In the genomic region with DNA sequence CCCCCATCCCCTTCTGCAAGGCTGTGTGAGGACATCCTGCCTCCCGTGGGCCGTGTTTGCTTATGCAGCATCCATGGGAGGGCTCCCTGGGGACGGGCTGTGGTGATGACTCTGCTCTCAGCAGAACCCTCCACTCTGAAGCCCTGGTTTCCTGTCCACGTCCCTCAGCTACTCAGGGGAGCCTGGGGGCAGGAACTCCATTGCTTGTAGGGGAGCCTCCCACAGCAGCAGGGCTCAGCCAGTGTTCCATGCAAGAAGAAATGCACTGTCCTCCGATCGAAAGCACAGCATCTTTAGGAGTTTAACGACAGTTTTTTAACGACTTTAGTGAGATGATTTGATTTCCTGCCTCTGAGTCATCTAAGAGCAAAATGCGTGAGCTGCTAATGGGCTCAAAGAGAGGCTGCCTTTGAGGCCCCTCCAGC, we compare ENCODE assay signal across 9 cellular contexts. TPM values are rescaled to one million over a fixed set of nuclear protein-coding genes. Genes with fewer than 3 reads are reported as not detected.
DNase-seq lines count a peak whose midpoint lies in the region; ATAC-seq and TF ChIP-seq lines count a peak whose summit lies in the region.
"Had no signal": no experiment of that assay in that cellular context is flagged by ENCODE, and none has a peak within 500 bp of the region (broad histone marks: within the 10 kb centered on the region; RNA-seq: fewer than 3 reads in every experiment).

No MANE protein-coding gene starts in this region.

- DNase-seq in MCF 10A (ENCODE audit: unreplicated experiment) (peak; percentile 18), breast epithelium (ENCODE audit: low spot score in 2 of 2) (no peak), retina (no peak), CD1c-positive myeloid dendritic cell (ENCODE audit: extremely low spot score) (no peak)
- peak; percentile 20 for DNase-seq in activated naive CD8-positive, alpha-beta T cell treated with anti-CD3 and anti-CD28 coated beads, Interleukin-2, amount 50 U/mL, for 24 hours
- DNase-seq in stimulated activated naive CD8-positive, alpha-beta T cell treated with anti-CD3 and anti-CD28 coated beads, Interleukin-15, amount 100 ng/mL, for 72 hours: peak in 1 of 2 donors; percentile 24

- POLR2A ChIA-PET in MCF 10A (lab: Yijun Ruan, JAX): no interaction called here

- peaks cover 5% of the 10 kb centered on the region for H3K4me1 Mint-ChIP-seq in MCF 10A (ENCODE audit: insufficient read depth, unreplicated experiment)
- peaks cover 46% of the 10 kb centered on the region for H3K4me1 Mint-ChIP-seq in activated naive CD8-positive, alpha-beta T cell treated with anti-CD3 and anti-CD28 coated beads, Interleukin-2, amount 50 U/mL, for 24 hours
- H3K4me1 Mint-ChIP-seq in stimulated activated naive CD8-positive, alpha-beta T cell treated with anti-CD3 and anti-CD28 coated beads, Interleukin-15, amount 100 ng/mL, for 72 hours: peaks cover 84% of the 10 kb centered on the region

- no peaks in the 10 kb centered on the region for H3K36me3 ChIP-seq in breast epithelium

- no peak overlapping the region for H3K4me3 Mint-ChIP-seq in MCF 10A (ENCODE audit: unreplicated experiment)
- no peak overlapping the region for H3K4me3 Mint-ChIP-seq in activated naive CD8-positive, alpha-beta T cell treated with anti-CD3 and anti-CD28 coated beads, Interleukin-2, amount 50 U/mL, for 24 hours
- H3K4me3 Mint-ChIP-seq in stimulated activated naive CD8-positive, alpha-beta T cell treated with anti-CD3 and anti-CD28 coated beads, Interleukin-15, amount 100 ng/mL, for 72 hours: no peak overlapping the region
- H3K4me3 Mint-ChIP-seq: dendritic cell treated with granulocyte-macrophage colony-stimulating factor and Interleukin-4, amounts not matched to agents 40 ng/mL and 50 ng/mL, for 4 days had no signal

- TF ChIP-seq CTCF in MCF 10A (IDR thresholded peaks at IDR 0.05; ENCODE audit: unreplicated experiment): no peak
- TF ChIP-seq CTCF in breast epithelium (IDR thresholded peaks at IDR 0.05): no peak

- CTCF ChIA-PET in MCF 10A (lab: Yijun Ruan, JAX): no interaction called here

- no peaks in the 10 kb centered on the region for H3K27me3 ChIP-seq in breast epithelium

- no peaks in the 10 kb centered on the region for H3K4me1 ChIP-seq in breast epithelium

- peaks cover 11% of the 10 kb centered on the region for H3K36me3 Mint-ChIP-seq in MCF 10A (ENCODE audit: insufficient read depth, unreplicated experiment)
- peaks cover 31% of the 10 kb centered on the region for H3K36me3 Mint-ChIP-seq in activated naive CD8-positive, alpha-beta T cell treated with anti-CD3 and anti-CD28 coated beads, Interleukin-2, amount 50 U/mL, for 24 hours (ENCODE audit: low read depth)

- H3K27me3 Mint-ChIP-seq in MCF 10A (ENCODE audit: insufficient read depth, unreplicated experiment): no peaks in the 10 kb centered on the region
- H3K27me3 Mint-ChIP-seq in activated naive CD8-positive, alpha-beta T cell treated with anti-CD3 and anti-CD28 coated beads, Interleukin-2, amount 50 U/mL, for 24 hours: no peaks in the 10 kb centered on the region
- no peaks in the 10 kb centered on the region for H3K27me3 Mint-ChIP-seq in stimulated activated naive CD8-positive, alpha-beta T cell treated with anti-CD3 and anti-CD28 coated beads, Interleukin-15, amount 100 ng/mL, for 72 hours
- H3K27me3 Mint-ChIP-seq: dendritic cell treated with granulocyte-macrophage colony-stimulating factor and Interleukin-4, amounts not matched to agents 40 ng/mL and 50 ng/mL, for 4 days had no signal

- no peak overlapping the region for H3K27ac ChIP-seq in breast epithelium

- intact Hi-C loops in MCF 10A (cut with micrococcal nuclease): no loop called here
- intact Hi-C loops in breast epithelium (cut with DNase I; ENCODE audit: low total_unique reads): no loop called here

- H3K27ac Mint-ChIP-seq in MCF 10A (ENCODE audit: low read depth, unreplicated experiment): no peak overlapping the region
- H3K27ac Mint-ChIP-seq in activated naive CD8-positive, alpha-beta T cell treated with anti-CD3 and anti-CD28 coated beads, Interleukin-2, amount 50 U/mL, for 24 hours: peak overlapping the region; percentile 52
- H3K27ac Mint-ChIP-seq in stimulated activated naive CD8-positive, alpha-beta T cell treated with anti-CD3 and anti-CD28 coated beads, Interleukin-15, amount 100 ng/mL, for 72 hours: peak overlapping the region; percentile 80 to 84
- H3K27ac Mint-ChIP-seq: dendritic cell treated with granulocyte-macrophage colony-stimulating factor and Interleukin-4, amounts not matched to agents 40 ng/mL and 50 ng/mL, for 4 days had no signal

- TF ChIP-seq POLR2A in breast epithelium (IDR thresholded peaks at IDR 0.05): no peak

- H3K9me3 Mint-ChIP-seq in MCF 10A (ENCODE audit: unreplicated experiment): no peaks in the 10 kb centered on the region
- H3K9me3 Mint-ChIP-seq in activated naive CD8-positive, alpha-beta T cell treated with anti-CD3 and anti-CD28 coated beads, Interleukin-2, amount 50 U/mL, for 24 hours: no peaks in the 10 kb centered on the region
- H3K9me3 Mint-ChIP-seq in stimulated activated naive CD8-positive, alpha-beta T cell treated with anti-CD3 and anti-CD28 coated beads, Interleukin-15, amount 100 ng/mL, for 72 hours: no peaks in the 10 kb centered on the region
- H3K9me3 Mint-ChIP-seq: dendritic cell treated with granulocyte-macrophage colony-stimulating factor and Interleukin-4, amounts not matched to agents 40 ng/mL and 50 ng/mL, for 4 days had no signal

- no peak overlapping the region for H3K4me3 ChIP-seq in breast epithelium

- H3K9me3 ChIP-seq in breast epithelium: no peaks in the 10 kb centered on the region

- peak; percentile 78 for ATAC-seq in HG03342 (IDR thresholded peaks at IDR 0.05; ENCODE audit: unreplicated experiment)
- ATAC-seq in activated naive CD8-positive, alpha-beta T cell treated with anti-CD3 and anti-CD28 coated beads, Interleukin-2, amount 50 U/mL, for 24 hours: peak; percentile 53
- peak; percentile 69 for ATAC-seq in stimulated activated naive CD8-positive, alpha-beta T cell treated with anti-CD3 and anti-CD28 coated beads, Interleukin-15, amount 100 ng/mL, for 72 hours
- ATAC-seq in HG03521 (IDR thresholded peaks at IDR 0.05; ENCODE audit: unreplicated experiment): no peak

- no TSS peak for BruUV-seq in MCF 10A (replicated peaks; lab: Mats Ljungman, UMichigan)

RNA-seq across cellular contexts. Expression of a gene that starts 8.3 kb away (rescaled TPM):
- total RNA-seq in MCF 10A (2022) (11.8 and 13.3 TPM in 2 replicates), breast epithelium (10 to 100 TPM in 1 of 3 donors, 1 to 10 TPM in 2; 6.9 to 19.8 (median 9.8) TPM)

RNA-seq across cellular contexts. Expression of a gene that starts 45.1 kb away (rescaled TPM):
- 14.4 and 15.0 TPM in 2 replicates for total RNA-seq in MCF 10A (2022)
- 10 to 100 TPM in 2 of 3 donors, 1 to 10 TPM in 1; 7.0 to 18.7 (median 18.1) TPM for total RNA-seq in breast epithelium

Comparison
In these comparisons a context has a peak if more than half of its experiments do, and no peak if none do; other contexts are left out.
1. DNase-seq: peak in MCF 10A (single experiment) and activated naive CD8-positive, alpha-beta T cell treated with anti-CD3 and anti-CD28 coated beads, Interleukin-2, amount 50 U/mL, for 24 hours (single experiment); none in breast epithelium (0 of 2), retina (single experiment) and CD1c-positive myeloid dendritic cell (single experiment).